8 cellular contexts compared by ENCODE assay signal in genomic region chr6:148166339-148166949, GRCh38.
DNase-seq lines count a peak whose midpoint lies in the region; ATAC-seq and TF ChIP-seq lines count a peak whose summit lies in the region.

No MANE protein-coding gene starts in this region.

- no peak for ATAC-seq in GM18909 (IDR thresholded peaks at IDR 0.05; ENCODE audit: poor library complexity, unreplicated experiment)

- no peaks in the 10 kb centered on the region for H3K36me3 Mint-ChIP-seq in activated naive CD4-positive, alpha-beta T cell treated with anti-CD3 and anti-CD28 coated beads, Interleukin-2, amount 10 ng/mL, durations not matched to agents 7 days and 5 days

- no peaks in the 10 kb centered on the region for H3K9me3 ChIP-seq in Karpas-422 (ENCODE audit: low read length)

- no peak overlapping the region for H3K4me3 Mint-ChIP-seq in activated naive CD4-positive, alpha-beta T cell treated with anti-CD3 and anti-CD28 coated beads, Interleukin-2, amount 10 ng/mL, durations not matched to agents 7 days and 5 days

- DNase-seq in SIG-M5 treated with dmso at 0.1 percent for 504 hours (lab: John Stamatoyannopoulos, UW; ENCODE audit: unreplicated experiment): peak; percentile 54
- DNase-seq in SIG-M5 (lab: John Stamatoyannopoulos, UW): no peak
- DNase-seq in Karpas-422: peak; percentile 80
- peak; percentile 22 for DNase-seq in SK-N-DZ (ENCODE audit: low spot score)
- DNase-seq in fibroblast of mammary gland (ENCODE audit: low read depth): peak; percentile 73
- DNase-seq in renal cortical epithelial cell (ENCODE audit: low read depth): peak; percentile 66
- DNase-seq in activated naive CD4-positive, alpha-beta T cell treated with anti-CD3 and anti-CD28 coated beads, Interleukin-2, amount 10 ng/mL, durations not matched to agents 7 days and 5 days: no peak

- TF ChIP-seq CTCF in fibroblast of mammary gland (conservative IDR thresholded peaks at IDR 0.05; ENCODE audit: control insufficient read depth, insufficient read depth, low read depth, low read length): peak; percentile 62

- H3K9me3 Mint-ChIP-seq in activated naive CD4-positive, alpha-beta T cell treated with anti-CD3 and anti-CD28 coated beads, Interleukin-2, amount 10 ng/mL, durations not matched to agents 7 days and 5 days: no peaks in the 10 kb centered on the region

- H3K4me3 ChIP-seq in Karpas-422 (ENCODE audit: low read length) (no peak overlapping the region), fibroblast of mammary gland (ENCODE audit: control insufficient read depth, low read depth, low read length) (no peak overlapping the region)

- H3K27me3 Mint-ChIP-seq in activated naive CD4-positive, alpha-beta T cell treated with anti-CD3 and anti-CD28 coated beads, Interleukin-2, amount 10 ng/mL, durations not matched to agents 7 days and 5 days: peaks cover 3% of the 10 kb centered on the region

- H3K9ac ChIP-seq in Karpas-422 (ENCODE audit: low read length): no peak overlapping the region

- H3K4me1 ChIP-seq in Karpas-422 (ENCODE audit: low read length): no peaks in the 10 kb centered on the region

- H3K79me2 ChIP-seq in Karpas-422 (ENCODE audit: low read length): no peaks in the 10 kb centered on the region

- no peaks in the 10 kb centered on the region for H3K4me1 Mint-ChIP-seq in activated naive CD4-positive, alpha-beta T cell treated with anti-CD3 and anti-CD28 coated beads, Interleukin-2, amount 10 ng/mL, durations not matched to agents 7 days and 5 days

- H3K27ac ChIP-seq in Karpas-422 (ENCODE audit: low read length): no peak overlapping the region

- H2AFZ ChIP-seq in Karpas-422 (ENCODE audit: low read length): no peak overlapping the region

- H3K27me3 ChIP-seq in Karpas-422 (ENCODE audit: low read length): no peaks in the 10 kb centered on the region

- H4K20me1 ChIP-seq in Karpas-422 (ENCODE audit: insufficient read depth, low read depth, low read length): no peaks in the 10 kb centered on the region

- no peak overlapping the region for H3K27ac Mint-ChIP-seq in activated naive CD4-positive, alpha-beta T cell treated with anti-CD3 and anti-CD28 coated beads, Interleukin-2, amount 10 ng/mL, durations not matched to agents 7 days and 5 days

- no peak overlapping the region for H3K4me2 ChIP-seq in Karpas-422 (ENCODE audit: low read depth, low read length, poor library complexity, severe bottlenecking)

- H3K9me2 ChIP-seq in Karpas-422 (replicated peaks; ENCODE audit: insufficient read depth, low read length): no peaks in the 10 kb centered on the region

- CTCF ChIA-PET in activated naive CD4-positive, alpha-beta T cell treated with anti-CD3 and anti-CD28 coated beads, Interleukin-2, amount 10 ng/mL, durations not matched to agents 7 days and 5 days (lab: Charles Lee): interaction anchor here (0.9 to 2.2 kb wide), 7 partner anchors 10 to 659 kb away, joined by 3 to 19 read pairs (median 6); no protein-coding TSS in a partner anchor

- H3K36me3 ChIP-seq in Karpas-422 (ENCODE audit: insufficient read depth, low read length): no peaks in the 10 kb centered on the region

Comparison
In these comparisons a context has a peak if more than half of its experiments do, and no peak if none do; other contexts are left out.
1. DNase-seq: peak in SIG-M5 treated with dmso at 0.1 percent for 504 hours (single experiment), Karpas-422 (single experiment), SK-N-DZ (single experiment), fibroblast of mammary gland (single experiment) and renal cortical epithelial cell (single experiment); none in SIG-M5 (single experiment) and activated naive CD4-positive, alpha-beta T cell treated with anti-CD3 and anti-CD28 coated beads, Interleukin-2, amount 10 ng/mL, durations not matched to agents 7 days and 5 days (single experiment).